In the genomic region with DNA sequence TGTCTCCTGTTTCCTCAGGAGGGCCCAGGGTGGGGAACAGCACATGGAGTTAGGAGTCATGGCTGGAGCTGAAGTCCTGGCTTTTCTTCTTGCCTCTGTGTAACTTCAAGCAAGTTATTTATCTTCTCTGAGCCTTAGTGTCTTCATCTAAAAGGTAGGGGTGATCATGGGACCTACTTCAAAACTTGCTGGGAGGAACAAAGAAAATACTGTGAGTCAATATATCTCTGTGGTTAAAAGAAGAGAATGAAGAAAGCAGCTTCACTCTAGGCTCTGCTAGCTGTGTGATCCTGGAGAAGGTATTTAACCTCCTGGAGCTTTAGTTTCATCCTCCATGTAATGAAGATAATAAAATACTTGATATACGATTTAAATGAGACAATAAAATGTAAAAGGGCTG, we compare ENCODE assay signal across 28 cellular contexts. TPM values are rescaled to one million over a fixed set of nuclear protein-coding genes. Genes with fewer than 3 reads are reported as not detected.
DNase-seq lines count a peak whose midpoint lies in the region; ATAC-seq and TF ChIP-seq lines count a peak whose summit lies in the region.
"Had no signal": no experiment of that assay in that cellular context is flagged by ENCODE, and none has a peak within 500 bp of the region (broad histone marks: within the 10 kb centered on the region; RNA-seq: fewer than 3 reads in every experiment).

No MANE protein-coding gene starts in this region.

- no peak overlapping the region for H3K4me3 Mint-ChIP-seq in activated T-cell treated with anti-CD3 and anti-CD28 coated beads, Interleukin-2, amount 50 U/mL, for 4 hours
- no peak overlapping the region for H3K4me3 Mint-ChIP-seq in activated T-cell treated with anti-CD3 and anti-CD28 coated beads, Interleukin-2, amount 50 U/mL, for 24 hours
- H3K4me3 Mint-ChIP-seq in CD4-positive, alpha-beta T cell, result peak overlapping the region; percentile 21
- H3K4me3 Mint-ChIP-seq in nephron progenitor cell, result no peak overlapping the region
- H3K4me3 Mint-ChIP-seq: activated CD4-positive, alpha-beta memory T cell treated with anti-CD3 and anti-CD28 coated beads for 36 hours; CD4-positive, alpha-beta memory T cell; effector memory CD8-positive, alpha-beta T cell had no signal

- ATAC-seq in activated T-cell treated with anti-CD3 and anti-CD28 coated beads, Interleukin-2, amount 50 U/mL, for 4 hours, result peak; percentile 50 to 70
- peak; percentile 85 for ATAC-seq in CD4-positive, alpha-beta T cell (ENCODE audit: poor library complexity)
- peak; percentile 1 for ATAC-seq in left ventricle myocardium superior
- ATAC-seq: effector memory CD8-positive, alpha-beta T cell had no signal

- H3K4me1 Mint-ChIP-seq in activated T-cell treated with anti-CD3 and anti-CD28 coated beads, Interleukin-2, amount 50 U/mL, for 4 hours (ENCODE audit: low read depth), result peaks cover 36% of the 10 kb centered on the region
- peaks cover 45% of the 10 kb centered on the region for H3K4me1 Mint-ChIP-seq in activated T-cell treated with anti-CD3 and anti-CD28 coated beads, Interleukin-2, amount 50 U/mL, for 24 hours (ENCODE audit: low read depth)
- peaks cover 65% of the 10 kb centered on the region for H3K4me1 Mint-ChIP-seq in CD4-positive, alpha-beta T cell (ENCODE audit: low read depth)
- peaks cover 43% of the 10 kb centered on the region for H3K4me1 Mint-ChIP-seq in nephron progenitor cell

- no peaks in the 10 kb centered on the region for H3K9me3 Mint-ChIP-seq in activated T-cell treated with anti-CD3 and anti-CD28 coated beads, Interleukin-2, amount 50 U/mL, for 4 hours
- no peaks in the 10 kb centered on the region for H3K9me3 Mint-ChIP-seq in activated T-cell treated with anti-CD3 and anti-CD28 coated beads, Interleukin-2, amount 50 U/mL, for 24 hours
- no peaks in the 10 kb centered on the region for H3K9me3 Mint-ChIP-seq in CD4-positive, alpha-beta T cell
- no peaks in the 10 kb centered on the region for H3K9me3 Mint-ChIP-seq in nephron progenitor cell
- H3K9me3 Mint-ChIP-seq: activated CD4-positive, alpha-beta memory T cell treated with anti-CD3 and anti-CD28 coated beads for 36 hours; CD4-positive, alpha-beta memory T cell; effector memory CD8-positive, alpha-beta T cell had no signal

- H3K36me3 Mint-ChIP-seq in activated T-cell treated with anti-CD3 and anti-CD28 coated beads, Interleukin-2, amount 50 U/mL, for 4 hours (ENCODE audit: insufficient read depth), result no peaks in the 10 kb centered on the region
- H3K36me3 Mint-ChIP-seq in activated T-cell treated with anti-CD3 and anti-CD28 coated beads, Interleukin-2, amount 50 U/mL, for 24 hours (ENCODE audit: low read depth), result no peaks in the 10 kb centered on the region
- H3K36me3 Mint-ChIP-seq in CD4-positive, alpha-beta T cell (ENCODE audit: low read depth), result no peaks in the 10 kb centered on the region
- no peaks in the 10 kb centered on the region for H3K36me3 Mint-ChIP-seq in nephron progenitor cell (ENCODE audit: low read depth)
- H3K36me3 Mint-ChIP-seq: activated CD4-positive, alpha-beta memory T cell treated with anti-CD3 and anti-CD28 coated beads for 36 hours; CD4-positive, alpha-beta memory T cell had no signal

- POLR2A ChIA-PET in CD4-positive, alpha-beta T cell (lab: Charles Lee), result interaction anchor here (0.6 to 2.8 kb wide), 6 partner anchors 15 to 63 kb away, joined by 3 to 10 read pairs (median 7); a partner anchor contains a TSS

- no peaks in the 10 kb centered on the region for H3K9me3 ChIP-seq in CD4-positive, alpha-beta T cell (ENCODE audit: control insufficient read depth, low read length)
- H3K9me3 ChIP-seq: adrenal gland, esophagus muscularis mucosa, SJSA1, thoracic aorta, vagina had no signal

- DNase-seq in activated T-cell treated with anti-CD3 and anti-CD28 coated beads, Interleukin-2, amount 50 U/mL, for 4 hours, result no peak
- no peak for DNase-seq in activated T-cell treated with anti-CD3 and anti-CD28 coated beads, Interleukin-2, amount 50 U/mL, for 24 hours
- DNase-seq in CD4-positive, alpha-beta T cell, result no peak
- DNase-seq in left ventricle myocardium superior (no peak), nephron progenitor cell (no peak), amniotic stem cell (lab: John Stamatoyannopoulos, UW) (no peak), NCI-H510A (lab: John Stamatoyannopoulos, UW) (no peak)
- DNase-seq in NK-92 treated with Interleukin-12 subunit alpha and Interleukin-12 subunit beta, amount 100 ng/mL, for 24 hours (lab: John Stamatoyannopoulos, UW), result no peak
- DNase-seq: activated CD4-positive, alpha-beta memory T cell treated with anti-CD3 and anti-CD28 coated beads for 36 hours; activated effector memory CD4-positive, alpha-beta T cell treated with anti-CD3 and anti-CD28 coated beads, Interleukin-2, amount 50 U/mL, for 16 hours; CD4-positive, alpha-beta memory T cell; cortex of kidney; effector memory CD8-positive, alpha-beta T cell; foreskin melanocyte; GM23248; KG1; NCI-H1417 treated with DMSO at 0.1 percent for 48 hours; NCI-H2081 treated with DMSO at 0.1 percent for 48 hours; NCI-H226; NCI-H748 treated with DMSO at 0.1 percent for 48 hours; posterior cingulate gyrus; stimulated activated naive CD4-positive, alpha-beta T cell treated with Interleukin-2 at 50 U/mL for 16 hours; T-helper 1 cell had no signal

- no peak overlapping the region for H3K27ac Mint-ChIP-seq in activated T-cell treated with anti-CD3 and anti-CD28 coated beads, Interleukin-2, amount 50 U/mL, for 24 hours
- H3K27ac Mint-ChIP-seq in CD4-positive, alpha-beta T cell, result peak overlapping the region; percentile 89
- peak overlapping the region; percentile 47 for H3K27ac Mint-ChIP-seq in nephron progenitor cell
- H3K27ac Mint-ChIP-seq: activated CD4-positive, alpha-beta memory T cell treated with anti-CD3 and anti-CD28 coated beads for 36 hours; effector memory CD8-positive, alpha-beta T cell had no signal

- no peak overlapping the region for H3K27ac ChIP-seq in CD4-positive, alpha-beta T cell (ENCODE audit: low read depth, low read length)
- H3K27ac ChIP-seq: esophagus muscularis mucosa, GM23248, SJSA1, thoracic aorta, vagina had no signal

- no peak for TF ChIP-seq CTCF in CD4-positive, alpha-beta T cell (IDR thresholded peaks at IDR 0.05)
- TF ChIP-seq CTCF in nephron progenitor cell (IDR thresholded peaks at IDR 0.05), result no peak

- H3K27me3 Mint-ChIP-seq in activated T-cell treated with anti-CD3 and anti-CD28 coated beads, Interleukin-2, amount 50 U/mL, for 4 hours (ENCODE audit: low read depth), result peaks cover 11% of the 10 kb centered on the region
- H3K27me3 Mint-ChIP-seq in activated T-cell treated with anti-CD3 and anti-CD28 coated beads, Interleukin-2, amount 50 U/mL, for 24 hours, result peaks cover 6% of the 10 kb centered on the region
- H3K27me3 Mint-ChIP-seq in CD4-positive, alpha-beta T cell, result peaks cover 7% of the 10 kb centered on the region
- no peaks in the 10 kb centered on the region for H3K27me3 Mint-ChIP-seq in nephron progenitor cell (ENCODE audit: low read depth, poor library complexity)

- no peaks in the 10 kb centered on the region for H3K27me3 ChIP-seq in CD4-positive, alpha-beta T cell (ENCODE audit: control insufficient read depth, insufficient read depth, low read length)
- H3K27me3 ChIP-seq: adrenal gland, esophagus muscularis mucosa, SJSA1, vagina had no signal

- CTCF ChIA-PET in CD4-positive, alpha-beta T cell (lab: Charles Lee), result no interaction called here

- intact Hi-C loops in CD4-positive, alpha-beta T cell (cut with DNase I, micrococcal nuclease), result no loop called here
- intact Hi-C loops in left ventricle myocardium superior (cut with micrococcal nuclease), result no loop called here

RNA-seq across cellular contexts. Expression of a gene that starts 26.5 kb away (rescaled TPM):
- total RNA-seq in activated T-cell treated with anti-CD3 and anti-CD28 coated beads, Interleukin-2, amount 50 U/mL, for 4 hours, result under 1 TPM in 2 of 3 donors, not detected in 1; 0.08 to 0.21 TPM
- under 1 TPM; 0.47 to 0.56 TPM for total RNA-seq in CD4-positive, alpha-beta T cell
- total RNA-seq in left ventricle myocardium superior, result 48.9 TPM
- total RNA-seq: activated CD4-positive, alpha-beta memory T cell treated with anti-CD3 and anti-CD28 coated beads for 36 hours; CD4-positive, alpha-beta memory T cell had no signal

RNA-seq across cellular contexts. Expression of a gene that starts 47.1 kb away (rescaled TPM):
- 10 to 100 TPM; 45.8 to 52.1 (median 50.6) TPM for total RNA-seq in activated T-cell treated with anti-CD3 and anti-CD28 coated beads, Interleukin-2, amount 50 U/mL, for 4 hours
- total RNA-seq in CD4-positive, alpha-beta T cell, result 10 to 100 TPM; 20.8 to 22.5 TPM
- 8.9 TPM for total RNA-seq in left ventricle myocardium superior

RNA-seq across cellular contexts. Expression of a gene that starts 59.7 kb away (rescaled TPM):
- total RNA-seq in activated T-cell treated with anti-CD3 and anti-CD28 coated beads, Interleukin-2, amount 50 U/mL, for 4 hours, result 10 to 100 TPM in 1 of 3 donors, 1 to 10 TPM in 2; 8.8 to 13.4 (median 8.8) TPM
- total RNA-seq in CD4-positive, alpha-beta T cell, result 10 to 100 TPM; 22.9 to 24.8 TPM
- 2.6 TPM for total RNA-seq in left ventricle myocardium superior

Comparison
In these comparisons a context has a peak if more than half of its experiments do, and no peak if none do; other contexts are left out.
1. ATAC-seq: peak in every context shown above with its lines; median percentile 85 in CD4-positive, alpha-beta T cell; 60 in activated T-cell treated with anti-CD3 and anti-CD28 coated beads, Interleukin-2, amount 50 U/mL, for 4 hours; 1 in left ventricle myocardium superior.
2. RNA of a gene that starts 26.5 kb away (total RNA-seq): 48.9 TPM in left ventricle myocardium superior (single experiment); 0.47 to 0.56 TPM in CD4-positive, alpha-beta T cell and 0.08 to 0.21 TPM in activated T-cell treated with anti-CD3 and anti-CD28 coated beads, Interleukin-2, amount 50 U/mL, for 4 hours; every median in the first group is over 10 times any median in the second.